8 cellular contexts compared by ENCODE assay signal in genomic region chr1:174726167-174726879, GRCh38.
DNase-seq lines count a peak whose midpoint lies in the region; ATAC-seq, FAIRE-seq and TF ChIP-seq lines count a peak whose summit lies in the region.

No MANE protein-coding gene starts in this region.

- no peak overlapping the region for H3K4me3 Mint-ChIP-seq in activated CD8-positive, alpha-beta T cell treated with anti-CD3 and anti-CD28 coated beads for 36 hours
- no peak overlapping the region for H3K4me3 Mint-ChIP-seq in activated CD8-positive, alpha-beta T cell treated with anti-CD3 and anti-CD28 coated beads, Interleukin-2, amount 10 ng/mL, durations not matched to agents 7 days and 5 days

- no peaks in the 10 kb centered on the region for H3K36me3 Mint-ChIP-seq in activated CD8-positive, alpha-beta T cell treated with anti-CD3 and anti-CD28 coated beads for 36 hours (ENCODE audit: low read depth)
- H3K36me3 Mint-ChIP-seq in activated CD8-positive, alpha-beta T cell treated with anti-CD3 and anti-CD28 coated beads, Interleukin-2, amount 10 ng/mL, durations not matched to agents 7 days and 5 days (ENCODE audit: low read depth): no peaks in the 10 kb centered on the region

- no peaks in the 10 kb centered on the region for H4K20me1 ChIP-seq in OCI-LY1 (ENCODE audit: insufficient read depth, low read length)

- H3K4me1 ChIP-seq in OCI-LY1 (ENCODE audit: insufficient read depth, low read length, severe bottlenecking): peaks cover 19% of the 10 kb centered on the region

- ATAC-seq in activated CD8-positive, alpha-beta T cell treated with anti-CD3 and anti-CD28 coated beads for 36 hours: no peak
- no peak for ATAC-seq in activated CD8-positive, alpha-beta T cell treated with anti-CD3 and anti-CD28 coated beads, Interleukin-2, amount 10 ng/mL, durations not matched to agents 7 days and 5 days
- no peak for ATAC-seq in GM18520 (IDR thresholded peaks at IDR 0.05; ENCODE audit: unreplicated experiment)

- H3K4me2 ChIP-seq in OCI-LY1 (ENCODE audit: low read length): no peak overlapping the region

- no peak overlapping the region for H2AFZ ChIP-seq in OCI-LY1 (ENCODE audit: low read length)

- H3K9me3 ChIP-seq in OCI-LY1 (ENCODE audit: low read length): no peaks in the 10 kb centered on the region

- POLR2A ChIA-PET in activated CD8-positive, alpha-beta T cell treated with anti-CD3 and anti-CD28 coated beads for 36 hours (lab: Charles Lee): no interaction called here
- POLR2A ChIA-PET in activated CD8-positive, alpha-beta T cell treated with anti-CD3 and anti-CD28 coated beads, Interleukin-2, amount 10 ng/mL, durations not matched to agents 7 days and 5 days (lab: Charles Lee): no interaction called here

- FAIRE-seq in HTR-8/SVneo (lab: Jason Lieb, UNC): no peak

- no peaks in the 10 kb centered on the region for H3F3A ChIP-seq in OCI-LY1 (ENCODE audit: insufficient read depth, low read length)

- no peak overlapping the region for H3K27ac Mint-ChIP-seq in activated CD8-positive, alpha-beta T cell treated with anti-CD3 and anti-CD28 coated beads for 36 hours
- no peak overlapping the region for H3K27ac Mint-ChIP-seq in activated CD8-positive, alpha-beta T cell treated with anti-CD3 and anti-CD28 coated beads, Interleukin-2, amount 10 ng/mL, durations not matched to agents 7 days and 5 days

- no peak for DNase-seq in activated CD8-positive, alpha-beta T cell treated with anti-CD3 and anti-CD28 coated beads for 36 hours
- no peak for DNase-seq in activated CD8-positive, alpha-beta T cell treated with anti-CD3 and anti-CD28 coated beads, Interleukin-2, amount 10 ng/mL, durations not matched to agents 7 days and 5 days
- DNase-seq in fibroblast of gingiva (ENCODE audit: low read depth) (peak; percentile 39), superior temporal gyrus (ENCODE audit: extremely low spot score) (peak; percentile 83), ureter (ENCODE audit: low spot score) (no peak), HTR-8/SVneo (ENCODE audit: insufficient read length, low spot score) (no peak)

- no peaks in the 10 kb centered on the region for H3K36me3 ChIP-seq in OCI-LY1 (ENCODE audit: insufficient read depth, low read length)

- peak; percentile 53 for TF ChIP-seq CTCF in activated CD8-positive, alpha-beta T cell treated with anti-CD3 and anti-CD28 coated beads for 36 hours (IDR thresholded peaks at IDR 0.05)
- TF ChIP-seq CTCF in OCI-LY1 (IDR thresholded peaks at IDR 0.05; ENCODE audit: low read length): peak; percentile 53; the same call in 1 of the 2 replicates

- H3K9me2 ChIP-seq in OCI-LY1 (ENCODE audit: low read depth, low read length): no peaks in the 10 kb centered on the region

- H3K9me3 Mint-ChIP-seq in activated CD8-positive, alpha-beta T cell treated with anti-CD3 and anti-CD28 coated beads for 36 hours: no peaks in the 10 kb centered on the region
- no peaks in the 10 kb centered on the region for H3K9me3 Mint-ChIP-seq in activated CD8-positive, alpha-beta T cell treated with anti-CD3 and anti-CD28 coated beads, Interleukin-2, amount 10 ng/mL, durations not matched to agents 7 days and 5 days (ENCODE audit: insufficient read depth)

- no peak overlapping the region for H3K27ac ChIP-seq in OCI-LY1 (ENCODE audit: low read depth, low read length, poor library complexity, severe bottlenecking)

- H3K9ac ChIP-seq in OCI-LY1 (ENCODE audit: low read length): no peak overlapping the region

- intact Hi-C loops in activated CD8-positive, alpha-beta T cell treated with anti-CD3 and anti-CD28 coated beads for 36 hours (cut with micrococcal nuclease): loop anchor here (5.0 kb wide), 1 partner anchor 464 kb away; no protein-coding TSS in a partner anchor

- H3K27me3 ChIP-seq in OCI-LY1 (ENCODE audit: insufficient read depth, low read length): no peaks in the 10 kb centered on the region

- H3K4me3 ChIP-seq in OCI-LY1 (ENCODE audit: low read depth, low read length, poor library complexity, severe bottlenecking): no peak overlapping the region

- H3K4me1 Mint-ChIP-seq in activated CD8-positive, alpha-beta T cell treated with anti-CD3 and anti-CD28 coated beads for 36 hours (ENCODE audit: low read depth): no peaks in the 10 kb centered on the region
- H3K4me1 Mint-ChIP-seq in activated CD8-positive, alpha-beta T cell treated with anti-CD3 and anti-CD28 coated beads, Interleukin-2, amount 10 ng/mL, durations not matched to agents 7 days and 5 days (ENCODE audit: low read depth): no peaks in the 10 kb centered on the region

- H3K27me3 Mint-ChIP-seq in activated CD8-positive, alpha-beta T cell treated with anti-CD3 and anti-CD28 coated beads for 36 hours: no peaks in the 10 kb centered on the region
- H3K27me3 Mint-ChIP-seq in activated CD8-positive, alpha-beta T cell treated with anti-CD3 and anti-CD28 coated beads, Interleukin-2, amount 10 ng/mL, durations not matched to agents 7 days and 5 days (ENCODE audit: low read depth): no peaks in the 10 kb centered on the region

- CTCF ChIA-PET in activated CD8-positive, alpha-beta T cell treated with anti-CD3 and anti-CD28 coated beads for 36 hours (lab: Charles Lee): interaction anchor here (0.6 to 1.6 kb wide), 8 partner anchors 10 to 468 kb away, joined by 3 to 18 read pairs (median 4); no protein-coding TSS in a partner anchor
- CTCF ChIA-PET in activated CD8-positive, alpha-beta T cell treated with anti-CD3 and anti-CD28 coated beads, Interleukin-2, amount 10 ng/mL, durations not matched to agents 7 days and 5 days (lab: Charles Lee): interaction anchor here (1.0 to 5.2 kb wide), 7 partner anchors 9 to 464 kb away, joined by 3 to 51 read pairs (median 4); no protein-coding TSS in a partner anchor

- no peaks in the 10 kb centered on the region for H3K79me2 ChIP-seq in OCI-LY1 (ENCODE audit: insufficient read depth, low read length)

Comparison
In these comparisons a context has a peak if more than half of its experiments do, and no peak if none do; other contexts are left out.
1. DNase-seq: peak in fibroblast of gingiva (single experiment) and superior temporal gyrus (single experiment); none in activated CD8-positive, alpha-beta T cell treated with anti-CD3 and anti-CD28 coated beads for 36 hours (single experiment), activated CD8-positive, alpha-beta T cell treated with anti-CD3 and anti-CD28 coated beads, Interleukin-2, amount 10 ng/mL, durations not matched to agents 7 days and 5 days (single experiment), ureter (single experiment) and HTR-8/SVneo (single experiment).